In the genomic region with DNA sequence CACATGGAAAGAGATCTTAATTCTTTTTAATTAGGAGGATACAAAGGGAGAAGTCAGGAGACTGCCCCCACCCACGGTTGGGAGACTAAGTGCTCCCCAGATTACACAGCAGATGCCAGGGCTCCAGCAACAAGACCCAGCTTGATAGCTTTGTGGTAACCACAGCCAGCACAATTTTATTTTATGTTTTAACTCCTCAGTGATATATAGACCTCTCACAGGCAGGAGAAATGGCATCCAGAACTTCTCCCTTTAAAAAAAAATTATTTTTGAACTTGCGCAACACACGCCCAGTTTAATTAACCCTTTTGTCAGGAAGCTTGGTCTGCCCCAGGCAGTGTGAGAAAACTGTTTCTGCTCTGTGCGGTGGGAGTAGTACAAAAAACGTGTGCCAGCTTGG, we compare ENCODE assay signal across 10 cellular contexts.
DNase-seq lines count a peak whose midpoint lies in the region; ATAC-seq and TF ChIP-seq lines count a peak whose summit lies in the region.
"Had no signal": no experiment of that assay in that cellular context is flagged by ENCODE, and none has a peak within 500 bp of the region (broad histone marks: within the 10 kb centered on the region; RNA-seq: fewer than 3 reads in every experiment).

No MANE protein-coding gene starts in this region.

- peak overlapping the region; percentile 71 to 92 for H3K4me3 Mint-ChIP-seq in effector memory CD8-positive, alpha-beta T cell

- H3K9me3 Mint-ChIP-seq in effector memory CD8-positive, alpha-beta T cell = no peaks in the 10 kb centered on the region
- H3K9me3 Mint-ChIP-seq: activated naive CD4-positive, alpha-beta T cell treated with anti-CD3 and anti-CD28 coated beads, Interleukin-2, amount 50 U/mL, for 72 hours had no signal

- H3K4me1 Mint-ChIP-seq in effector memory CD8-positive, alpha-beta T cell (ENCODE audit: low read depth in 2 of 2) = peaks cover 56 to 61% of the 10 kb centered on the region in 2 donors

- H3K4me3 ChIP-seq in rectal smooth muscle tissue (ENCODE audit: low read length) (no peak overlapping the region), left lung (no peak overlapping the region)
- H3K4me3 ChIP-seq: mucosa of descending colon had no signal

- peak; percentile 33 for DNase-seq in DMS 273 treated with DMSO at 0.1 percent for 48 hours (lab: John Stamatoyannopoulos, UW)
- DNase-seq in NCI-H1694 (lab: John Stamatoyannopoulos, UW) = peak; percentile 69
- no peak for DNase-seq in effector memory CD8-positive, alpha-beta T cell
- DNase-seq in stimulated activated CD4-positive, alpha-beta T cell treated with anti-CD3 and anti-CD28 coated beads, Interleukin-4, amount 100 ng/mL, for 4 hours = no peak
- no peak for DNase-seq in activated CD8-positive, alpha-beta memory T cell treated with anti-CD3 and anti-CD28 coated beads for 24 hours
- no peak for DNase-seq in left lung
- DNase-seq: mucosa of descending colon had no signal

- H3K27ac ChIP-seq in rectal smooth muscle tissue (ENCODE audit: low read depth, low read length) (peak overlapping the region; percentile 61), left lung (no peak overlapping the region)

- no peaks in the 10 kb centered on the region for H3K9me3 ChIP-seq in left lung
- H3K9me3 ChIP-seq: mucosa of descending colon had no signal

- no peaks in the 10 kb centered on the region for H3K27me3 Mint-ChIP-seq in effector memory CD8-positive, alpha-beta T cell

- H3K9ac ChIP-seq in rectal smooth muscle tissue (ENCODE audit: low read length) = no peak overlapping the region

- H3K4me1 ChIP-seq in rectal smooth muscle tissue (ENCODE audit: control insufficient read depth, insufficient read depth, low read length) (peaks cover 29% of the 10 kb centered on the region), left lung (peaks cover 22 to 50% of the 10 kb centered on the region in 2 donors)

- peak overlapping the region; percentile 71 to 86 for H3K27ac Mint-ChIP-seq in effector memory CD8-positive, alpha-beta T cell

- H3K27me3 ChIP-seq in rectal smooth muscle tissue (ENCODE audit: control insufficient read depth, insufficient read depth, low read length) = no peaks in the 10 kb centered on the region
- H3K27me3 ChIP-seq in left lung = peaks cover 0 to 19% of the 10 kb centered on the region in 2 donors

- ATAC-seq in effector memory CD8-positive, alpha-beta T cell (replicated peaks) = no peak
- ATAC-seq in left lung = no peak
- ATAC-seq: mucosa of descending colon, sciatic nerve had no signal

- H3K36me3 ChIP-seq in rectal smooth muscle tissue (ENCODE audit: control insufficient read depth, insufficient read depth, low read length) (no peaks in the 10 kb centered on the region), left lung (no peaks in the 10 kb centered on the region)

- intact Hi-C loops in left lung (cut with DNase I) = loop anchor here in 1 of 2 donors (5.0 kb wide), 1 partner anchor 78 kb away; the partner anchor contains the start of gene SSBP3

- no peak for TF ChIP-seq CTCF in left lung (IDR thresholded peaks at IDR 0.05)

- H3K36me3 Mint-ChIP-seq in effector memory CD8-positive, alpha-beta T cell (ENCODE audit: insufficient read depth) = peaks cover 19% of the 10 kb centered on the region
- H3K36me3 Mint-ChIP-seq: activated naive CD4-positive, alpha-beta T cell treated with anti-CD3 and anti-CD28 coated beads, Interleukin-2, amount 50 U/mL, for 72 hours had no signal

Comparison
In these comparisons a context has a peak if more than half of its experiments do, and no peak if none do; other contexts are left out.
1. DNase-seq: peak in DMS 273 treated with DMSO at 0.1 percent for 48 hours (single experiment) and NCI-H1694 (single experiment); none in effector memory CD8-positive, alpha-beta T cell (0 of 3), stimulated activated CD4-positive, alpha-beta T cell treated with anti-CD3 and anti-CD28 coated beads, Interleukin-4, amount 100 ng/mL, for 4 hours (0 of 2), activated CD8-positive, alpha-beta memory T cell treated with anti-CD3 and anti-CD28 coated beads for 24 hours (single experiment) and left lung (0 of 2).